In the genomic region with DNA sequence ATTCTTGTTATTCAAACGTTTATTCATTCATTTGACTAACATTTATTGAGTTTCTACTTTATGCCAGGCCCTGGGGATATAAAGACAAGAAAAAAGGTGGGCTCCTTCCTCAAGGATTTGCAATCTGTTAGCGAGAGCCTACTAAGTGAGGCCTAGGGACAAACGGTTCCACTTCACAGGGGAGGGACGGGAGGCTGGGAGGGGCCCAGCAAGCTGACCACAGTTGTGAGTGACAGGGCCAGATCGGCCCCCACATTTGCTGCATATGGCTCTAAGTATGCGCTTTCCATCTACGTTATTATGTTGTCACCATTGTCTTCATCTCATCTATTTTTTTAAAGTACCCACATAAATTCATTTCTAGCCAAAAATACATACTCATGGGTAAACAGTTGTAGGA, we compare ENCODE assay signal across 1 cellular context.
TF ChIP-seq lines count a peak whose summit lies in the region.

No MANE protein-coding gene starts in this region.

TF ChIP-seq in GM23338, 12 proteins besides CTCF, POLR2A, EP300 and RAD21 (continued from another document):
- no peak for TF ChIP-seq ZNF462 (CRISPR knock-in tag; IDR thresholded peaks at IDR 0.05)
